Comparison of ENCODE assay signal across 1 cellular context in genomic region chr15:42490743-42491539, GRCh38.
TF ChIP-seq lines count a peak whose summit lies in the region.

TSS of gene ZNF106 (minus strand) at chr15:42491141. CDS start at chr15:42472289, 18,852 bp downstream.

TF ChIP-seq in A549, 52 proteins besides CTCF, POLR2A, EP300 and RAD21 (continued from another document):
- TF ChIP-seq HMGXB4 (CRISPR knock-in tag; IDR thresholded peaks at IDR 0.05; ENCODE audit: borderline replicate concordance), result no peak
